1 cellular context compared by ENCODE assay signal in the genomic region with DNA sequence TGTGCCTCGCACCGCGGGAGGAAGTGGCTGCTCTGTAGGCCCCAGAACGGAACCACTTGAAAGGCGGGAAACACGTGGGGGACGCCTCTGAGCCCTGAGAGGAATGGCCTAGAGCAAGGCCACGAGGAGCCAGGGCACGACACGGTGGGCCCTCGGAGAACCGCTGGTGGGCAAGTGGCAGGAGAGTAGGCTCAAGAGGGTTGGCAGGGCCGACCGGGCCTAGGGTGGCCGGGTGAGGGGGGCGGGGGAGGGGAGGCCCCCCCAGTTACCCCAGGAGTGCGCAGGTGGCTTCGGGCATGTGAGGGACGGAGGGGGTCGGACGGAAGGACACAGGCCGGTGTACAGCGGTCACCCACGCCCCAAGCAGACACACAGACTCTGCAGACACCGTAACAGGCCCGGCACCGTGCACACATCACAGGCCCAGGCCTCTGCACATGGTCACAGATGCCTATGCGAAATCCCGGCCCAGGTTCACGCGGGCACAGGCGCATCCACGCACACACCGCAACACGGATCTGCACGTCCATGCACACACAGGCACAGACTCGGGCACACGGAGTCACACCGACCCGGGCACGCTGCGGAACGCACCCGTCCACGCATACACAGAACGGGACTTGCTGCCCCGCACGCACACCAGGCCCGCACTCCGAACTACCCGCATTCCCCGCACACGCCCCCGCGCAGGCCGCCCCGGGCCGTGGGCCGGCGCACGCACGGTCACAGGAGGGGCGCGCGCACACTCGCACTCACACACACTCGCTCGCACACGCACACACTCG.
A peak's percentile ranks its signal among the peaks of the same experiment; 100 is the strongest.
TF ChIP-seq lines count a peak whose summit lies in the region.

A gene with protein sequence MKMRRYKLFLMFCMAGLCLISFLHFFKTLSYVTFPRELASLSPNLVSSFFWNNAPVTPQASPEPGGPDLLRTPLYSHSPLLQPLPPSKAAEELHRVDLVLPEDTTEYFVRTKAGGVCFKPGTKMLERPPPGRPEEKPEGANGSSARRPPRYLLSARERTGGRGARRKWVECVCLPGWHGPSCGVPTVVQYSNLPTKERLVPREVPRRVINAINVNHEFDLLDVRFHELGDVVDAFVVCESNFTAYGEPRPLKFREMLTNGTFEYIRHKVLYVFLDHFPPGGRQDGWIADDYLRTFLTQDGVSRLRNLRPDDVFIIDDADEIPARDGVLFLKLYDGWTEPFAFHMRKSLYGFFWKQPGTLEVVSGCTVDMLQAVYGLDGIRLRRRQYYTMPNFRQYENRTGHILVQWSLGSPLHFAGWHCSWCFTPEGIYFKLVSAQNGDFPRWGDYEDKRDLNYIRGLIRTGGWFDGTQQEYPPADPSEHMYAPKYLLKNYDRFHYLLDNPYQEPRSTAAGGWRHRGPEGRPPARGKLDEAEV (plus strand): TSS at position 751 of the 785 bp plus-strand sequence. CDS start 30,336 bp downstream, outside the sequence.

TF ChIP-seq in endothelial cell of umbilical vein, 7 proteins besides CTCF, POLR2A, EP300 and RAD21:
- TF ChIP-seq MYC (IDR thresholded peaks at IDR 0.05; ENCODE audit: low read depth, low read length) = no peak
- TF ChIP-seq POLR2AphosphoS5 (IDR thresholded peaks at IDR 0.05; ENCODE audit: insufficient read depth, low read depth, low read length) = no peak
- peak; percentile 90 for TF ChIP-seq EZH2 (IDR thresholded peaks at IDR 0.05; ENCODE audit: borderline replicate concordance, low read depth, low read length, severe bottlenecking)
- TF ChIP-seq GATA2 (IDR thresholded peaks at IDR 0.05; ENCODE audit: insufficient read depth, insufficient read length, low read depth, low read length) = no peak
- TF ChIP-seq JUN (IDR thresholded peaks at IDR 0.05; ENCODE audit: borderline replicate concordance, insufficient read depth, insufficient read length, low read depth) = no peak
